Comparison of ENCODE assay signal across 26 cellular contexts in genomic region chr18:59437851-59438250, GRCh38.
"Had no signal": no experiment of that assay in that cellular context is flagged by ENCODE, and none has a peak within 500 bp of the region (broad histone marks: within the 10 kb centered on the region; RNA-seq: fewer than 3 reads in every experiment).

No MANE protein-coding gene starts in this region.

- H3K27me3 ChIP-seq: brain microvascular endothelial cell had no signal

- H3K36me3 ChIP-seq: brain microvascular endothelial cell had no signal

- ATAC-seq: activated CD4-positive, CD25-positive, alpha-beta regulatory T cell treated with anti-CD3 and anti-CD28 coated beads, Interleukin-2, amount 50 U/mL, for 24 hours; activated CD8-positive, alpha-beta T cell treated with anti-CD3 and anti-CD28 coated beads for 36 hours; activated T-cell treated with anti-CD3 and anti-CD28 coated beads, Interleukin-2, amount 50 U/mL, for 4 hours; activated T-helper 17 cell treated with anti-CD3 and anti-CD28 coated beads, Interleukin-2, amount 50 U/mL, for 72 hours; esophagus mucosa had no signal

- DNase-seq: activated CD4-positive, alpha-beta T cell treated with anti-CD3 and anti-CD28 coated beads for 48 hours; activated CD4-positive, alpha-beta T cell treated with anti-CD3 and anti-CD28 coated beads, Interleukin-2, amount 50 U/mL, for 1 hour; activated CD4-positive, alpha-beta T cell treated with anti-CD3 and anti-CD28 coated beads, Interleukin-2, amount 50 U/mL, for 48 hours; activated CD8-positive, alpha-beta memory T cell treated with anti-CD3 and anti-CD28 coated beads for 24 hours; activated CD8-positive, alpha-beta T cell treated with anti-CD3 and anti-CD28 coated beads for 36 hours; activated effector memory CD4-positive, alpha-beta T cell treated with Interleukin-2 at 50 U/mL for 16 hours; activated gamma-delta T cell treated with Interleukin-2 at 50 U/mL for 16 hours; activated naive CD4-positive, alpha-beta T cell treated with anti-CD3 and anti-CD28 coated beads, Interleukin-2, amount 50 U/mL, for 16 hours; activated naive CD4-positive, alpha-beta T cell treated with Interleukin-2 at 50 U/mL for 16 hours; activated T-cell treated with anti-CD3 and anti-CD28 coated beads, Interleukin-2, amount 50 U/mL, for 4 hours; amniotic stem cell; anterior cingulate cortex; brain microvascular endothelial cell; dorsolateral prefrontal cortex; effector memory CD4-positive, alpha-beta T cell; endodermal cell; foreskin fibroblast; head of caudate nucleus; T-helper 2 cell had no signal

- H3K27me3 Mint-ChIP-seq: dendritic cell treated with granulocyte-macrophage colony-stimulating factor and Interleukin-4, amounts not matched to agents 40 ng/mL and 50 ng/mL, for 4 days had no signal

- H3K9me3 Mint-ChIP-seq: activated T-cell treated with anti-CD3 and anti-CD28 coated beads, Interleukin-2, amount 50 U/mL, for 4 hours; activated T-helper 17 cell treated with anti-CD3 and anti-CD28 coated beads, Interleukin-2, amount 50 U/mL, for 72 hours; central memory CD8-positive, alpha-beta T cell; dendritic cell treated with granulocyte-macrophage colony-stimulating factor and Interleukin-4, amounts not matched to agents 40 ng/mL and 50 ng/mL, for 4 days had no signal

- H3K4me3 Mint-ChIP-seq: activated CD8-positive, alpha-beta T cell treated with anti-CD3 and anti-CD28 coated beads for 36 hours; activated naive CD8-positive, alpha-beta T cell; activated T-cell treated with anti-CD3 and anti-CD28 coated beads, Interleukin-2, amount 50 U/mL, for 4 hours; activated T-helper 17 cell treated with anti-CD3 and anti-CD28 coated beads, Interleukin-2, amount 50 U/mL, for 72 hours; central memory CD8-positive, alpha-beta T cell; dendritic cell treated with granulocyte-macrophage colony-stimulating factor and Interleukin-4, amounts not matched to agents 40 ng/mL and 50 ng/mL, for 4 days; endodermal cell had no signal

- H3K4me3 ChIP-seq: coronary artery, dorsolateral prefrontal cortex had no signal

- H3K36me3 Mint-ChIP-seq: activated naive CD8-positive, alpha-beta T cell had no signal

- H3K27ac Mint-ChIP-seq: activated CD8-positive, alpha-beta T cell treated with anti-CD3 and anti-CD28 coated beads for 36 hours; activated naive CD8-positive, alpha-beta T cell; activated T-helper 17 cell treated with anti-CD3 and anti-CD28 coated beads, Interleukin-2, amount 50 U/mL, for 72 hours; dendritic cell treated with granulocyte-macrophage colony-stimulating factor and Interleukin-4, amounts not matched to agents 40 ng/mL and 50 ng/mL, for 4 days; endodermal cell had no signal

- H3K4me1 Mint-ChIP-seq: activated T-helper 17 cell treated with anti-CD3 and anti-CD28 coated beads, Interleukin-2, amount 50 U/mL, for 72 hours; central memory CD8-positive, alpha-beta T cell had no signal
